1 cellular context compared by ENCODE assay signal in the genomic region with DNA sequence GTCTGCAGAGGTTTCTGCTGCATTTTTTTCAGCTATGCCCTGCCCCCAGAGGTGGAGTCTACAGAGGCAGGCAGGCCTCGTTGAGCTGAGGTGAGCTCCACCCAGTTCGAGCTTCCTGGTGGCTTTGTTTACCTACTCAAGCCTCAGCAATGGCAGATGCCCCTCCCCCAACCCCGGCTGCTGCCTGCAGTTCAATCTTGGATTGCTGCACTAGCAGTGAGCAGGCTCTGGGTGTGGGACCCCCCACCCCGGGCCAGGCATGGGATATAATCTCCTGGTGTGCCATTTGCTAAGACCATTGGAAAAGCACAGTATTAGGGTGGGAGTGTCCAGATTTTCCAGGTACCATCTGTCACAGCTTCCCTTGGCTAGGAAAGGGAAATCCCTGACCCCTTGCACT. TPM values are rescaled to one million over a fixed set of nuclear protein-coding genes. Genes with fewer than 3 reads are reported as not detected.
"Had no signal": no experiment of that assay in that cellular context is flagged by ENCODE, and none has a peak within 500 bp of the region (broad histone marks: within the 10 kb centered on the region; RNA-seq: fewer than 3 reads in every experiment).

No MANE protein-coding gene starts in this region.

RNA-seq across cellular contexts. Expression of a gene that starts 56.2 kb away (rescaled TPM):
- polyA plus RNA-seq: immature natural killer cell had no signal
